ENCODE assay signal across 1 cellular context in the genomic region with DNA sequence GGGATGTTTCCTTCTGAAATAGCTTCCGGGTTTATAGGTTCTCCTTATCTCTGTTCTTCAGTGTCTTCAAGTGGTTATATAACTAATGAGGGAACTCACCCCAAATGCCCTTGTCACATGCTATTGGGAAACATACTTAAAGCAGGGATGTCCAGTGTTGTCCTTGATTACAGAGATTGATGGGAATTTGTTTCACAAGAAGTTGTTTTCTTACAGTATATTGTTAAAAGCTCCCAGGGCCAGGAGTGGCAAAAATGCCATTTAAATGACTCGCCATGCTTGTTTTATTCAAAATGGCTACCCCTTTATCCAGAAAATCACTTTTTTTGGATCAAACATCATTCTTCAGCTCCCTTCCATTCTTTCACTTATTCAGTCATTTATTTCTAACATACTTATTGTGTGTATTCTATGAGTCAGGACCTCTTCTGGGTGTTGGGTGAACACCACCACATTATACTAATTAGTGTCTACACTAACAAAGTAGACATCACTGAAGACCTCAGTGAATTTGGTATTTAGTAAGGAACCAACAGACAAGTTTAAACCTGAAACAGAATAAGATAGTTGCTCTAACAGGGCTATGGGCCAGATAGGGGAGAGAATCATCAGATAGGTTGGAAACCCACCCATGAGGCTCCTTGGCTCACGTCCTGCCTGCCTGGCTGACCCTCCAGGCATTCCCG.
TF ChIP-seq lines count a peak whose summit lies in the region.

No MANE protein-coding gene starts in this region.

TF ChIP-seq in IMR-90, 13 proteins besides CTCF, POLR2A, EP300 and RAD21:
- TF ChIP-seq RFX5 (IDR thresholded peaks at IDR 0.05; ENCODE audit: low read depth, low read length) (no peak), MAZ (IDR thresholded peaks at IDR 0.05; ENCODE audit: borderline replicate concordance, low read depth, low read length) (no peak), CEBPB (IDR thresholded peaks at IDR 0.05; ENCODE audit: low read depth, low read length) (no peak), USF2 (IDR thresholded peaks at IDR 0.05; ENCODE audit: low read depth, low read length) (no peak), MAFK (IDR thresholded peaks at IDR 0.05; ENCODE audit: low read depth, low read length) (no peak), RCOR1 (IDR thresholded peaks at IDR 0.05; ENCODE audit: insufficient replicate concordance, low read length) (no peak), ELK1 (IDR thresholded peaks at IDR 0.05; ENCODE audit: borderline replicate concordance, low read depth, low read length) (no peak), BHLHE40 (IDR thresholded peaks at IDR 0.05; ENCODE audit: low read depth, low read length) (no peak), SMC3 (IDR thresholded peaks at IDR 0.05; ENCODE audit: low read depth, low read length) (no peak), NFE2L2 (IDR thresholded peaks at IDR 0.05; ENCODE audit: low read depth, low read length) (no peak), FOS (IDR thresholded peaks at IDR 0.05; ENCODE audit: low read depth, low read length) (no peak), CHD1 (IDR thresholded peaks at IDR 0.05; ENCODE audit: low read depth, low read length) (no peak), MXI1 (IDR thresholded peaks at IDR 0.05; ENCODE audit: borderline replicate concordance, low read depth, low read length) (no peak)
